14 cellular contexts compared by ENCODE assay signal in the genomic region with DNA sequence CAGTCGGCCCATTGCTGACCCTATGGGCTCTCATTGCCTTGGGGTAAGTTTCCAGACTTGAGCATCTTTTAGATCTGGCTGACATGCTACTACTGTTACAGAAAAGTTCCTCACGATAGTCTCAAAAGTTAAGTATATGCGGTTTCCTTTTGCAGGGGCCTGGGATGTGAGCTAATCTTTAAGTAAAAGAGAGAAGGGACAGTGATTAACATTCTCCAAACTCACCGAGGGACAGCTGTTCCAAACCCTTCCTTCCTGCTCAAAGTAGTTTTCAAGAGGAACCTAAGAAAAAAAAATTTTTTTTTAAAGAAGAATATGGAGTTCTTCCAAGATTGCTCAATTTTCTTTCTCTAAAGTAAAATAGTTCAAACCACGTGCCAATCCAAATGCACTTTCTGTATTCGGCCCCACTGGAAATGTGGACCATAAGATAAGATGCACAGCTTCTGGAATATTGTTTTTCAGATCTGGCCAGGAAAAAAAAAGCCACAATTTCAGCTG.
DNase-seq lines count a peak whose midpoint lies in the region; ATAC-seq and TF ChIP-seq lines count a peak whose summit lies in the region.
"Had no signal": no experiment of that assay in that cellular context is flagged by ENCODE, and none has a peak within 500 bp of the region (broad histone marks: within the 10 kb centered on the region; RNA-seq: fewer than 3 reads in every experiment).

No MANE protein-coding gene starts in this region.

- peaks cover 0 to 7% (median 6%) of the 10 kb centered on the region in 3 donors for H3K4me1 ChIP-seq in skeletal muscle tissue (ENCODE audit: control insufficient read depth in 3 of 3, insufficient read depth in 3 of 3, low read length in 3 of 3)
- no peaks in the 10 kb centered on the region for H3K4me1 ChIP-seq in mammary epithelial cell (ENCODE audit: insufficient read depth, low read length)
- H3K4me1 ChIP-seq: BE2C, body of pancreas had no signal

- TF ChIP-seq CTCF in mammary epithelial cell (conservative IDR thresholded peaks at IDR 0.05 in 1 of 2, IDR thresholded peaks at IDR 0.05 in 1 of 2; ENCODE audit: extremely low read depth in 1 of 2, insufficient read depth in 1 of 2, low read depth in 1 of 2, low read length in 2 of 2) = no peak

- WGBS in mammary epithelial cell (ENCODE audit: low coverage, missing lambda C conversion rate) = 25% methylated on average over 6 of the region's 6 CpGs

- CTCF ChIA-PET in mammary epithelial cell (lab: Charles Lee; ENCODE audit: low non-redundant PET) = interaction anchor here (0.7 kb wide), 1 partner anchor 20 kb away, joined by 7 read pairs; no protein-coding TSS in a partner anchor

- DNase-seq in HCEC 1CT = peak; percentile 17
- peak; percentile 42 for DNase-seq in dedifferentiated amniotic fluid mesenchymal stem cell (ENCODE audit: extremely low spot score)
- no peak for DNase-seq in left lobe of liver (ENCODE audit: low spot score)
- DNase-seq in mammary epithelial cell = no peak
- DNase-seq in activated CD4-positive, CD25-positive, alpha-beta regulatory T cell treated with anti-CD3 and anti-CD28 coated beads, Interleukin-2, amount 50 U/mL, for 72 hours = no peak
- DNase-seq: BE2C; body of pancreas; NCI-H446 treated with DMSO at 0.1 percent for 48 hours; stimulated activated CD8-positive, alpha-beta memory T cell treated with anti-CD3 and anti-CD28 coated beads, Interleukin-4, amount 100 ng/mL, for 48 hours; T-helper 9 cell had no signal

- H3K4me3 ChIP-seq in skeletal muscle tissue (ENCODE audit: low read length in 3 of 3) (no peak overlapping the region), mammary epithelial cell (replicated peaks in 1 of 3; ENCODE audit: insufficient read depth in 1 of 3, low read depth in 2 of 3, low read length in 3 of 3) (no peak overlapping the region)
- H3K4me3 ChIP-seq: body of pancreas had no signal

- no peaks in the 10 kb centered on the region for H4K20me1 ChIP-seq in mammary epithelial cell (ENCODE audit: insufficient read depth, low read length)

- dilution Hi-C loops in mammary epithelial cell (cut with HindIII; ENCODE audit: low sequenced_read_pairs) = no loop called here

- no peaks in the 10 kb centered on the region for H3K9me3 ChIP-seq in skeletal muscle tissue (ENCODE audit: control insufficient read depth in 3 of 3, low read length in 3 of 3)
- no peaks in the 10 kb centered on the region for H3K9me3 ChIP-seq in mammary epithelial cell (replicated peaks; ENCODE audit: insufficient read depth, low read length)
- H3K9me3 ChIP-seq: BE2C, body of pancreas had no signal

- no TSS peak for BruUV-seq in mammary epithelial cell (replicated peaks; lab: Mats Ljungman, UMichigan)

- no peak overlapping the region for H2AFZ ChIP-seq in mammary epithelial cell (ENCODE audit: low read depth, low read length)

- no peaks in the 10 kb centered on the region for H3K36me3 ChIP-seq in skeletal muscle tissue (ENCODE audit: control insufficient read depth in 3 of 3, insufficient read depth in 3 of 3, low read length in 3 of 3)
- H3K36me3 ChIP-seq in mammary epithelial cell (ENCODE audit: insufficient read depth, low read length) = no peaks in the 10 kb centered on the region
- H3K36me3 ChIP-seq: BE2C had no signal

- intact Hi-C loops in mammary epithelial cell (cut with micrococcal nuclease) = no loop called here

- H3K9ac ChIP-seq in skeletal muscle tissue (ENCODE audit: low read depth in 1 of 3, low read length in 3 of 3) = peak overlapping the region in 2 of 3 donors; percentile 33 to 40
- H3K9ac ChIP-seq in mammary epithelial cell (ENCODE audit: insufficient read depth, low read length) = no peak overlapping the region

- no peaks in the 10 kb centered on the region for H3K27me3 ChIP-seq in skeletal muscle tissue (ENCODE audit: control insufficient read depth in 3 of 3, insufficient read depth in 3 of 3, low read length in 3 of 3)
- H3K27me3 ChIP-seq in mammary epithelial cell (ENCODE audit: insufficient read depth, low read length) = no peaks in the 10 kb centered on the region
- H3K27me3 ChIP-seq: BE2C, body of pancreas had no signal

- no peak overlapping the region for H3K4me2 ChIP-seq in mammary epithelial cell (ENCODE audit: insufficient read depth, low read depth, low read length)

- in situ Hi-C loops in mammary epithelial cell (cut with MboI; ENCODE audit: low sequenced_read_pairs in 2 of 2) = no loop called here

- H3K27ac ChIP-seq in skeletal muscle tissue (ENCODE audit: low read depth, low read length) (no peak overlapping the region), mammary epithelial cell (ENCODE audit: insufficient read depth, low read depth, low read length) (no peak overlapping the region)

- ATAC-seq in left lobe of liver (peak; percentile 66), GM21723 (IDR thresholded peaks at IDR 0.05; ENCODE audit: unreplicated experiment) (no peak), GM18498 (IDR thresholded peaks at IDR 0.05; ENCODE audit: unreplicated experiment) (no peak)
- ATAC-seq: body of pancreas; natural killer cell treated with Interleukin-12 subunit alpha and Interleukin-12 subunit beta and Interleukin-15 and Interleukin-18, amount 100 ng/mL, for 72 hours had no signal

- no peaks in the 10 kb centered on the region for H3K79me2 ChIP-seq in mammary epithelial cell (ENCODE audit: insufficient read depth, low read length)

Comparison
In these comparisons a context has a peak if more than half of its experiments do, and no peak if none do; other contexts are left out.
1. DNase-seq: peak in HCEC 1CT (single experiment) and dedifferentiated amniotic fluid mesenchymal stem cell (single experiment); none in left lobe of liver (single experiment), mammary epithelial cell (single experiment) and activated CD4-positive, CD25-positive, alpha-beta regulatory T cell treated with anti-CD3 and anti-CD28 coated beads, Interleukin-2, amount 50 U/mL, for 72 hours (single experiment).